1 cellular context compared by ENCODE assay signal in the genomic region with DNA sequence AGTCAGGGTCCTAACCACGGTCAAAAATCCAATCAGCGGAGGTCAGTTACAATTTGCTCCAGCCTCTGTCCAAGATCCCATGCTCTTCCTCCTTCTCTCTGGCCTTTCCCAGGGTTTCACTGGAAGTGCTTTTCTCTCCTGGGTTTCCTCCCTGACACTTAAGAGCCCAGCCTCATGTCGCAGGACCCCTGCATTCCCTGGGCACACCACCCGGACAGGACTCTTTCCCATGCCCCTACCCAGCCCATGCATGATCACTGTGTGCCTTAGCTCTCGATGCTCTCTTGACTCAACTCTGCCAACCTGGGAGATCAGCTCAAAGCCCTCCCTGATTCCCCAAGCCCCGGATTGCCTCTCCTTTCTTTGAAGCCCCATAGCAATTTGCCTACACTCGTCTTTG.
TF ChIP-seq lines count a peak whose summit lies in the region.

No MANE protein-coding gene starts in this region.

TF ChIP-seq in GM23338, 12 proteins besides CTCF, POLR2A, EP300 and RAD21 (continued from another document):
- TF ChIP-seq, protein P1, sequence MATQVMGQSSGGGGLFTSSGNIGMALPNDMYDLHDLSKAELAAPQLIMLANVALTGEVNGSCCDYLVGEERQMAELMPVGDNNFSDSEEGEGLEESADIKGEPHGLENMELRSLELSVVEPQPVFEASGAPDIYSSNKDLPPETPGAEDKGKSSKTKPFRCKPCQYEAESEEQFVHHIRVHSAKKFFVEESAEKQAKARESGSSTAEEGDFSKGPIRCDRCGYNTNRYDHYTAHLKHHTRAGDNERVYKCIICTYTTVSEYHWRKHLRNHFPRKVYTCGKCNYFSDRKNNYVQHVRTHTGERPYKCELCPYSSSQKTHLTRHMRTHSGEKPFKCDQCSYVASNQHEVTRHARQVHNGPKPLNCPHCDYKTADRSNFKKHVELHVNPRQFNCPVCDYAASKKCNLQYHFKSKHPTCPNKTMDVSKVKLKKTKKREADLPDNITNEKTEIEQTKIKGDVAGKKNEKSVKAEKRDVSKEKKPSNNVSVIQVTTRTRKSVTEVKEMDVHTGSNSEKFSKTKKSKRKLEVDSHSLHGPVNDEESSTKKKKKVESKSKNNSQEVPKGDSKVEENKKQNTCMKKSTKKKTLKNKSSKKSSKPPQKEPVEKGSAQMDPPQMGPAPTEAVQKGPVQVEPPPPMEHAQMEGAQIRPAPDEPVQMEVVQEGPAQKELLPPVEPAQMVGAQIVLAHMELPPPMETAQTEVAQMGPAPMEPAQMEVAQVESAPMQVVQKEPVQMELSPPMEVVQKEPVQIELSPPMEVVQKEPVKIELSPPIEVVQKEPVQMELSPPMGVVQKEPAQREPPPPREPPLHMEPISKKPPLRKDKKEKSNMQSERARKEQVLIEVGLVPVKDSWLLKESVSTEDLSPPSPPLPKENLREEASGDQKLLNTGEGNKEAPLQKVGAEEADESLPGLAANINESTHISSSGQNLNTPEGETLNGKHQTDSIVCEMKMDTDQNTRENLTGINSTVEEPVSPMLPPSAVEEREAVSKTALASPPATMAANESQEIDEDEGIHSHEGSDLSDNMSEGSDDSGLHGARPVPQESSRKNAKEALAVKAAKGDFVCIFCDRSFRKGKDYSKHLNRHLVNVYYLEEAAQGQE (IDR thresholded peaks at IDR 0.05; ENCODE audit: unreplicated experiment), result no peak
